1 cellular context compared by ENCODE assay signal in genomic region chr2:32061973-32062861, GRCh38.
A peak's percentile ranks its signal among the peaks of the same experiment; 100 is the strongest.
TF ChIP-seq lines count a peak whose summit lies in the region.

No MANE protein-coding gene starts in this region.

TF ChIP-seq in HepG2, 621 proteins besides CTCF, POLR2A, EP300 and RAD21 (continued from another document):
- TF ChIP-seq TEAD3 (CRISPR knock-in tag; optimal IDR thresholded peaks at IDR 0.05; ENCODE audit: borderline replicate concordance) (peak; percentile 13), ZEB1 (IDR thresholded peaks at IDR 0.05; ENCODE audit: insufficient replicate concordance, low read depth) (no peak), IRX3 (CRISPR knock-in tag; IDR thresholded peaks at IDR 0.05; ENCODE audit: borderline replicate concordance, low read depth) (no peak), ZNF501 (CRISPR knock-in tag; IDR thresholded peaks at IDR 0.05) (no peak), NPAS2 (CRISPR knock-in tag; IDR thresholded peaks at IDR 0.05; ENCODE audit: borderline replicate concordance) (no peak), ZBTB40 (IDR thresholded peaks at IDR 0.05) (no peak), ZBTB40 (CRISPR knock-in tag; IDR thresholded peaks at IDR 0.05) (no peak), ZNF34 (CRISPR knock-in tag; IDR thresholded peaks at IDR 0.05; ENCODE audit: borderline replicate concordance) (no peak), POGZ (CRISPR knock-in tag; IDR thresholded peaks at IDR 0.05) (peak; percentile 18; the same call in 1 of the 2 replicates), POLR2AphosphoS5 (IDR thresholded peaks at IDR 0.05; ENCODE audit: low read depth, low read length) (peak; percentile 53), FOXO1 (CRISPR knock-in tag; IDR thresholded peaks at IDR 0.05) (no peak), EHMT2 (IDR thresholded peaks at IDR 0.05; ENCODE audit: borderline replicate concordance, low read depth, low read length) (no peak), HDAC2 (CRISPR knock-in tag; IDR thresholded peaks at IDR 0.05) (peak; percentile 18; the same call in 1 of the 2 replicates), FOXO4 (CRISPR knock-in tag; conservative IDR thresholded peaks at IDR 0.05) (0 out of 2 replicates have a peak, but pooled peaks have one; percentile 89), ZFAT (CRISPR knock-in tag; conservative IDR thresholded peaks at IDR 0.05) (no peak), MED8 (CRISPR knock-in tag; IDR thresholded peaks at IDR 0.05; ENCODE audit: insufficient replicate concordance) (no peak), ARNTL (CRISPR knock-in tag; IDR thresholded peaks at IDR 0.05) (no peak), AHDC1 (CRISPR knock-in tag; IDR thresholded peaks at IDR 0.05; ENCODE audit: borderline replicate concordance) (peak; percentile 45; the same call in 1 of the 2 replicates)
